ENCODE assay signal across 14 cellular contexts in the genomic region with DNA sequence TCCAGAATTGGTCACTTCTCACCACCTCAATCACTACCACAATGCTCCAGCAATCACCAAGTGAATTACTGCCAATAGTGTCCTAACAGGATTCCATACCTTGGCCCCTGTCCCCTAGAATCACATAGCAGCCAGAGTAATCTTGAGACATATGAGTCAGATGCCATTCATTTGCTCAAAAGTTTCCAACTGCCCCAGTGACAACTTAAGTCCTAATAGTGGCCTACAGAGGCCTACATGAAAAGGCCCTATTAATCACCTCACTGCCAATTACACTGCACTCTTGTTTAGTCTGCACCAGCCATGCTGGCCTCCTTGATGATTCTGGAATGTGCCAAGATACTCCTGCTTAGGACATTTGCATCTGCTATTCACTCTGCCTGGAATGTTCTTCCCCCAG.
"Had no signal": no experiment of that assay in that cellular context is flagged by ENCODE, and none has a peak within 500 bp of the region (broad histone marks: within the 10 kb centered on the region; RNA-seq: fewer than 3 reads in every experiment).

No MANE protein-coding gene starts in this region.

- H3K36me3 Mint-ChIP-seq: activated CD4-positive, alpha-beta memory T cell treated with anti-CD3 and anti-CD28 coated beads for 36 hours; immature natural killer cell had no signal

- H3K27me3 Mint-ChIP-seq: activated CD4-positive, alpha-beta memory T cell treated with anti-CD3 and anti-CD28 coated beads for 36 hours had no signal

- H3K4me3 ChIP-seq: breast epithelium, prostate gland, SJCRH30, transverse colon had no signal

- H3K4me3 Mint-ChIP-seq: activated CD4-positive, alpha-beta memory T cell treated with anti-CD3 and anti-CD28 coated beads for 36 hours; immature natural killer cell; nephron had no signal

- H3K36me3 ChIP-seq: breast epithelium, prostate gland, SJCRH30, transverse colon had no signal

- H3K27ac Mint-ChIP-seq: activated CD4-positive, alpha-beta memory T cell treated with anti-CD3 and anti-CD28 coated beads for 36 hours; immature natural killer cell; nephron had no signal

- H3K27me3 ChIP-seq: breast epithelium, transverse colon had no signal

- H3K9me3 ChIP-seq: breast epithelium, prostate gland, SJCRH30, transverse colon had no signal

- H3K4me1 Mint-ChIP-seq: immature natural killer cell had no signal

- H3K9me3 Mint-ChIP-seq: activated CD4-positive, alpha-beta memory T cell treated with anti-CD3 and anti-CD28 coated beads for 36 hours; nephron had no signal

- DNase-seq: activated CD4-positive, alpha-beta memory T cell treated with anti-CD3 and anti-CD28 coated beads for 36 hours; activated CD8-positive, alpha-beta memory T cell treated with anti-CD3 and anti-CD28 coated beads, Interleukin-2, amount 50 U/mL, for 4 hours; activated naive CD4-positive, alpha-beta T cell treated with anti-CD3 and anti-CD28 coated beads, Interleukin-2, amount 50 U/mL, for 16 hours; amygdala; dermis blood vessel endothelial cell; immature natural killer cell; left colon; occipital lobe; SJCRH30; stimulated activated CD4-positive, alpha-beta T cell treated with anti-CD3 and anti-CD28 coated beads, Interleukin-4, amount 100 ng/mL, for 4 hours; transverse colon had no signal

- H3K27ac ChIP-seq: breast epithelium, prostate gland, SJCRH30, transverse colon had no signal

- H3K4me1 ChIP-seq: breast epithelium, prostate gland had no signal
